8 cellular contexts compared by ENCODE assay signal in genomic region chr4:56908206-56909082, GRCh38. TPM values are rescaled to one million over a fixed set of nuclear protein-coding genes. Genes with fewer than 3 reads are reported as not detected.
DNase-seq lines count a peak whose midpoint lies in the region; ATAC-seq and TF ChIP-seq lines count a peak whose summit lies in the region.

No MANE protein-coding gene starts in this region.

- H3K4me3 ChIP-seq in AG09309 (ENCODE audit: control insufficient read depth, low read depth, low read length) (peak overlapping the region; percentile 95), upper lobe of left lung (peak overlapping the region; percentile 71 to 85 (median 74))

- H3K9me3 ChIP-seq in upper lobe of left lung, result no peaks in the 10 kb centered on the region

- H3K4me1 ChIP-seq in upper lobe of left lung, result peaks cover 30 to 42% (median 37%) of the 10 kb centered on the region in 4 donors

- no peak for DNase-seq in AG09309 (ENCODE audit: low read depth)
- peak; percentile 83 for DNase-seq in GM19238 (ENCODE audit: insufficient read length, low spot score)
- peak; percentile 48 for DNase-seq in SK-N-DZ (ENCODE audit: low spot score)
- DNase-seq in activated naive CD8-positive, alpha-beta T cell treated with anti-CD3 and anti-CD28 coated beads for 36 hours, result peak; percentile 76
- DNase-seq in Right ventricle myocardium superior, result peak; percentile 82
- DNase-seq in posterior cingulate gyrus, result peak in 7 of 10 donors; percentile 4 to 90 (median 40)
- DNase-seq in upper lobe of left lung, result peak; percentile 73 to 95

- no peaks in the 10 kb centered on the region for H3K27me3 ChIP-seq in upper lobe of left lung

- TF ChIP-seq CTCF in AG09309 (IDR thresholded peaks at IDR 0.05; ENCODE audit: control insufficient read depth, insufficient read depth, low read depth, low read length, missing control alignments), result no peak
- TF ChIP-seq CTCF in upper lobe of left lung (IDR thresholded peaks at IDR 0.05), result peak in 2 of 6 experiments; percentile 9 to 15

- H3K36me3 Mint-ChIP-seq in activated naive CD8-positive, alpha-beta T cell treated with anti-CD3 and anti-CD28 coated beads for 36 hours, result peaks cover 23% of the 10 kb centered on the region

- peak overlapping the region; percentile 90 to 94 (median 92) for H3K27ac ChIP-seq in upper lobe of left lung

- peak overlapping the region; percentile 96 for H3K27ac Mint-ChIP-seq in activated naive CD8-positive, alpha-beta T cell treated with anti-CD3 and anti-CD28 coated beads for 36 hours

- TF ChIP-seq EP300 in upper lobe of left lung (IDR thresholded peaks at IDR 0.05), result no peak

- no peaks in the 10 kb centered on the region for H3K9me3 Mint-ChIP-seq in activated naive CD8-positive, alpha-beta T cell treated with anti-CD3 and anti-CD28 coated beads for 36 hours

- H3K4me3 Mint-ChIP-seq in activated naive CD8-positive, alpha-beta T cell treated with anti-CD3 and anti-CD28 coated beads for 36 hours, result peak overlapping the region; percentile 94

- intact Hi-C loops in Right ventricle myocardium superior (cut with DNase I), result no loop called here
- intact Hi-C loops in posterior cingulate gyrus (cut with DNase I), result loop anchor here (1.0 kb wide), 1 partner anchor 69 kb away; the partner anchor contains the start of gene NOA1

- TF ChIP-seq POLR2A in upper lobe of left lung (IDR thresholded peaks at IDR 0.05), result peak in 3 of 4 donors; percentile 5 to 52 (median 51)

- H3K36me3 ChIP-seq in upper lobe of left lung, result no peaks in the 10 kb centered on the region

- 0% methylated on average over 12 to 47 of the region's 110 CpGs for WGBS in upper lobe of left lung, 2 donors

- H3K27me3 Mint-ChIP-seq in activated naive CD8-positive, alpha-beta T cell treated with anti-CD3 and anti-CD28 coated beads for 36 hours, result no peaks in the 10 kb centered on the region

- peaks cover 38% of the 10 kb centered on the region for H3K4me1 Mint-ChIP-seq in activated naive CD8-positive, alpha-beta T cell treated with anti-CD3 and anti-CD28 coated beads for 36 hours

- ATAC-seq in HG03378 (IDR thresholded peaks at IDR 0.05; ENCODE audit: unreplicated experiment) (peak; percentile 43), Right ventricle myocardium superior (ENCODE audit: poor library complexity) (peak; percentile 84), upper lobe of left lung (ENCODE audit: low FRiP score in 2 of 2) (peak; percentile 76 to 83)

RNA-seq across cellular contexts. Expression of gene REST, which starts 0.7 kb away (rescaled TPM):
- polyA plus RNA-seq in SK-N-DZ (2014; cell fraction: cytosol; rRNA removed), result 7.6 and 11.1 TPM in 2 replicates
- 5.8 and 8.4 TPM in 2 replicates for polyA plus RNA-seq in SK-N-DZ (2014; cell fraction: nucleus; rRNA removed)
- total RNA-seq in activated naive CD8-positive, alpha-beta T cell treated with anti-CD3 and anti-CD28 coated beads for 36 hours, result 10 to 100 TPM; 35.3 to 35.6 TPM
- total RNA-seq in Right ventricle myocardium superior (24.0 TPM), upper lobe of left lung (10 to 100 TPM; 18.3 to 40.2 (median 31.8) TPM)
